ENCODE assay signal across 18 cellular contexts in genomic region chr1:84352298-84353106, GRCh38. TPM values are rescaled to one million over a fixed set of nuclear protein-coding genes. Genes with fewer than 3 reads are reported as not detected.
"Had no signal": no experiment of that assay in that cellular context is flagged by ENCODE, and none has a peak within 500 bp of the region (broad histone marks: within the 10 kb centered on the region; RNA-seq: fewer than 3 reads in every experiment).

No MANE protein-coding gene starts in this region.

- H3K9me3 Mint-ChIP-seq: activated B cell treated with CpG ODN at 0.5 μM for 24 hours; activated CD4-positive, alpha-beta T cell treated with anti-CD3 and anti-CD28 coated beads, Interleukin-2, amount 10 ng/mL, durations not matched to agents 24 days and 14 days; activated naive CD4-positive, alpha-beta T cell treated with anti-CD3 and anti-CD28 coated beads for 36 hours; neural progenitor cell had no signal

- DNase-seq: activated B cell treated with CpG ODN at 0.5 μM for 24 hours; activated CD4-positive, alpha-beta T cell treated with anti-CD3 and anti-CD28 coated beads, Interleukin-2, amount 10 ng/mL, durations not matched to agents 24 days and 14 days; activated CD8-positive, alpha-beta memory T cell treated with anti-CD3 and anti-CD28 coated beads for 24 hours; activated naive CD4-positive, alpha-beta T cell treated with anti-CD3 and anti-CD28 coated beads for 36 hours; brain microvascular endothelial cell; heart right ventricle; left ventricle myocardium superior; mesendoderm; retina; T-helper 17 cell; transverse colon had no signal

- H3K27ac Mint-ChIP-seq: activated B cell treated with CpG ODN at 0.5 μM for 24 hours; activated CD4-positive, alpha-beta T cell treated with anti-CD3 and anti-CD28 coated beads, Interleukin-2, amount 10 ng/mL, durations not matched to agents 24 days and 14 days; activated naive CD4-positive, alpha-beta T cell treated with anti-CD3 and anti-CD28 coated beads for 36 hours; neural progenitor cell; T-helper 17 cell had no signal

- H3K36me3 Mint-ChIP-seq: neural progenitor cell had no signal

- H3K4me1 Mint-ChIP-seq: activated B cell treated with CpG ODN at 0.5 μM for 24 hours; activated CD4-positive, alpha-beta T cell treated with anti-CD3 and anti-CD28 coated beads, Interleukin-2, amount 10 ng/mL, durations not matched to agents 24 days and 14 days; T-helper 17 cell had no signal

- H3K27ac ChIP-seq: brain microvascular endothelial cell, esophagus muscularis mucosa, heart right ventricle, neural progenitor cell, transverse colon had no signal

- H3K27me3 ChIP-seq: brain microvascular endothelial cell, esophagus muscularis mucosa, heart right ventricle, neural progenitor cell, transverse colon had no signal

- H3K36me3 ChIP-seq: brain microvascular endothelial cell, esophagus muscularis mucosa, heart right ventricle, neural progenitor cell, transverse colon had no signal

- H3K4me3 Mint-ChIP-seq: activated B cell treated with CpG ODN at 0.5 μM for 24 hours; activated CD4-positive, alpha-beta T cell treated with anti-CD3 and anti-CD28 coated beads, Interleukin-2, amount 10 ng/mL, durations not matched to agents 24 days and 14 days; activated naive CD4-positive, alpha-beta T cell treated with anti-CD3 and anti-CD28 coated beads for 36 hours; neural progenitor cell; T-helper 17 cell had no signal

- ATAC-seq: heart right ventricle, left ventricle myocardium superior, T-helper 17 cell had no signal

- H3K4me1 ChIP-seq: heart right ventricle had no signal

- H3K9me3 ChIP-seq: esophagus muscularis mucosa, heart right ventricle, transverse colon had no signal

- FAIRE-seq: frontal cortex, islet of Langerhans had no signal

- H3K4me3 ChIP-seq: esophagus muscularis mucosa, heart right ventricle, neural progenitor cell, skin epidermis, transverse colon had no signal

RNA-seq across cellular contexts. Expression of gene DNASE2B, which starts 45.8 kb away (rescaled TPM):
- total RNA-seq: activated B cell treated with CpG ODN at 0.5 μM for 24 hours; activated CD4-positive, alpha-beta T cell treated with anti-CD3 and anti-CD28 coated beads, Interleukin-2, amount 10 ng/mL, durations not matched to agents 24 days and 14 days; activated naive CD4-positive, alpha-beta T cell treated with anti-CD3 and anti-CD28 coated beads for 36 hours; cerebellum; dermis microvascular lymphatic vessel endothelial cell; frontal cortex; left ventricle myocardium superior; T-helper 17 cell had no signal
- polyA plus RNA-seq: heart right ventricle had no signal

RNA-seq across cellular contexts. Expression of gene SAMD13, which starts 51.0 kb away (rescaled TPM):
- total RNA-seq: T-helper 17 cell had no signal
